ENCODE assay signal across 22 cellular contexts in genomic region chr2:52356560-52356959, GRCh38.
DNase-seq lines count a peak whose midpoint lies in the region; ATAC-seq and TF ChIP-seq lines count a peak whose summit lies in the region.
"Had no signal": no experiment of that assay in that cellular context is flagged by ENCODE, and none has a peak within 500 bp of the region (broad histone marks: within the 10 kb centered on the region; RNA-seq: fewer than 3 reads in every experiment).

No MANE protein-coding gene starts in this region.

- H2BK15ac ChIP-seq in IMR-90 (ENCODE audit: low read depth, low read length) (no peak overlapping the region), mesenchymal stem cell (ENCODE audit: low read depth, poor library complexity, severe bottlenecking) (no peak overlapping the region)

- H3K4me3 Mint-ChIP-seq in endothelial cell (ENCODE audit: unreplicated experiment) = no peak overlapping the region
- H3K4me3 Mint-ChIP-seq: CD4-positive, alpha-beta memory T cell had no signal

- dilution Hi-C loops in IMR-90 (cut with HindIII; ENCODE audit: low sequenced_read_pairs, unreplicated experiment) = no loop called here

- POLR2A ChIA-PET in IMR-90 (lab: Charles Lee; ENCODE audit: unreplicated experiment) = interaction anchor here (0.6 kb wide), 1 partner anchor 83 kb away, joined by 3 read pairs; no protein-coding TSS in a partner anchor

- no peak overlapping the region for H3K18ac ChIP-seq in IMR-90 (ENCODE audit: low read depth, low read length)
- no peak overlapping the region for H3K18ac ChIP-seq in mesenchymal stem cell (ENCODE audit: low read depth in 1 of 2, low read length in 2 of 2)

- H3K36me3 Mint-ChIP-seq in endothelial cell (ENCODE audit: low read depth, unreplicated experiment) = peaks cover 9% of the 10 kb centered on the region
- H3K36me3 Mint-ChIP-seq: CD4-positive, alpha-beta memory T cell had no signal

- H3K4me2 ChIP-seq in IMR-90 (ENCODE audit: low read depth, low read length) = peak overlapping the region; percentile 67; the same call in 1 of the 2 replicates
- H3K4me2 ChIP-seq in mesenchymal stem cell (ENCODE audit: low read length, poor library complexity, severe bottlenecking) = no peak overlapping the region

- no peaks in the 10 kb centered on the region for H3K9me3 Mint-ChIP-seq in endothelial cell (ENCODE audit: unreplicated experiment)

- no peak overlapping the region for H3K14ac ChIP-seq in IMR-90 (replicated peaks; ENCODE audit: low read depth, low read length)
- no peak overlapping the region for H3K14ac ChIP-seq in mesenchymal stem cell (ENCODE audit: low read length in 2 of 2)

- H3K27ac ChIP-seq in IMR-90 (ENCODE audit: insufficient read depth, low read length) (no peak overlapping the region), mesenchymal stem cell (ENCODE audit: low read length, poor library complexity, severe bottlenecking) (no peak overlapping the region)
- H3K27ac ChIP-seq: HL-60 had no signal

- no peak overlapping the region for H2AK9ac ChIP-seq in IMR-90 (replicated peaks; ENCODE audit: low read depth, low read length, poor library complexity)

- DNase-seq in IMR-90 (peak; percentile 59), endothelial cell (ENCODE audit: low spot score) (no peak), mesenchymal stem cell (peak; percentile 51), KG1 (lab: John Stamatoyannopoulos, UW) (no peak), GM19240 (ENCODE audit: insufficient read length, low spot score) (no peak), MV-4-11 (lab: John Stamatoyannopoulos, UW) (no peak)
- DNase-seq: C1 segment of cervical spinal cord; CD4-positive, alpha-beta memory T cell; COR-L47; DMS53; GOT3; Karpas-422; NCI-H1092 treated with DMSO at 0.1 percent for 48 hours; NCI-H1436; NCI-H187 treated with DMSO at 0.1 percent for 48 hours; NCI-H2171 treated with DMSO at 0.1 percent for 48 hours; NCI-H524 treated with DMSO at 0.1 percent for 48 hours; RPMI8226; SHP77 had no signal

- no peak overlapping the region for H3K56ac ChIP-seq in IMR-90 (ENCODE audit: extremely low read depth, insufficient read depth, low read length)

- H2AK5ac ChIP-seq in IMR-90 (ENCODE audit: low read depth, low read length) (no peak overlapping the region), mesenchymal stem cell (ENCODE audit: low read length, severe bottlenecking) (no peak overlapping the region)

- no peaks in the 10 kb centered on the region for H3K79me1 ChIP-seq in IMR-90 (ENCODE audit: low read depth in 1 of 2, low read length in 2 of 2)
- no peaks in the 10 kb centered on the region for H3K79me1 ChIP-seq in mesenchymal stem cell (replicated peaks; ENCODE audit: low read length, poor library complexity, severe bottlenecking)

- H4K8ac ChIP-seq in IMR-90 (ENCODE audit: low read depth in 2 of 2, low read length in 2 of 2) (peak overlapping the region in 1 of 2 experiments; percentile 47; a peak in 1 of 4 replicates), mesenchymal stem cell (ENCODE audit: low read length) (no peak overlapping the region)

- TF ChIP-seq RAD21 in IMR-90 (IDR thresholded peaks at IDR 0.05; ENCODE audit: low read length) = no peak

- H3K9me3 ChIP-seq in IMR-90 (ENCODE audit: control insufficient read depth, insufficient read depth, low read length) (no peaks in the 10 kb centered on the region), mesenchymal stem cell (ENCODE audit: control insufficient read depth, low read length) (no peaks in the 10 kb centered on the region)
- H3K9me3 ChIP-seq: HAP-1 had no signal

- peak overlapping the region; percentile 84 for H3K27ac Mint-ChIP-seq in endothelial cell (ENCODE audit: unreplicated experiment)
- H3K27ac Mint-ChIP-seq: CD4-positive, alpha-beta memory T cell had no signal

- peak; percentile 87 for ATAC-seq in IMR-90 (ENCODE audit: low read depth)
- ATAC-seq in HG03095 (IDR thresholded peaks at IDR 0.05; ENCODE audit: unreplicated experiment) = no peak

- no peak overlapping the region for H2BK20ac ChIP-seq in IMR-90 (ENCODE audit: low read depth, low read length)

- TF ChIP-seq POLR2A in IMR-90 (IDR thresholded peaks at IDR 0.05; ENCODE audit: low read depth, low read length) = no peak

- CTCF ChIA-PET in IMR-90 (lab: Yijun Ruan, JAX) = no interaction called here

- no peak overlapping the region for H3K4me3 ChIP-seq in IMR-90 (ENCODE audit: insufficient read depth, low read depth, low read length)
- H3K4me3 ChIP-seq in mesenchymal stem cell (ENCODE audit: insufficient read depth in 1 of 2, low read depth in 1 of 2, low read length in 2 of 2) = no peak overlapping the region
- H3K4me3 ChIP-seq: HAP-1 had no signal

- H2BK5ac ChIP-seq in IMR-90 (ENCODE audit: low read depth, low read length, poor library complexity, severe bottlenecking) (no peak overlapping the region), mesenchymal stem cell (ENCODE audit: low read depth, low read length, poor library complexity, severe bottlenecking) (no peak overlapping the region)

- no peak overlapping the region for H4K5ac ChIP-seq in IMR-90 (ENCODE audit: low read depth, low read length)

- no peaks in the 10 kb centered on the region for H4K20me1 ChIP-seq in IMR-90 (ENCODE audit: insufficient read depth, low read length)

- TF ChIP-seq CTCF in IMR-90 (conservative IDR thresholded peaks at IDR 0.05; ENCODE audit: low read depth, low read length) (no peak), endothelial cell (IDR thresholded peaks at IDR 0.05; ENCODE audit: unreplicated experiment) (no peak)

- H2BK120ac ChIP-seq in IMR-90 (ENCODE audit: low read depth, low read length) = no peak overlapping the region
- no peak overlapping the region for H2BK120ac ChIP-seq in mesenchymal stem cell (ENCODE audit: low read depth, low read length)

- H2BK12ac ChIP-seq in mesenchymal stem cell (ENCODE audit: low read length in 2 of 2) = no peak overlapping the region

- in situ Hi-C loops in IMR-90 (cut with MboI; ENCODE audit: low sequenced_read_pairs) = no loop called here

- H3K23ac ChIP-seq in IMR-90 (ENCODE audit: low read depth, low read length) (no peak overlapping the region), mesenchymal stem cell (ENCODE audit: low read length in 2 of 2) (no peak overlapping the region)

- H4K91ac ChIP-seq in IMR-90 (ENCODE audit: insufficient read depth, low read depth, low read length) = no peak overlapping the region
- no peak overlapping the region for H4K91ac ChIP-seq in mesenchymal stem cell (ENCODE audit: low read length)

- intact Hi-C loops in IMR-90 (cut with micrococcal nuclease) = loop anchor here (1.0 kb wide), 1 partner anchor 36 kb away; no protein-coding TSS in a partner anchor

- H3K27me3 ChIP-seq in IMR-90 (ENCODE audit: control insufficient read depth, insufficient read depth, low read length) = no peaks in the 10 kb centered on the region
- no peaks in the 10 kb centered on the region for H3K27me3 ChIP-seq in mesenchymal stem cell (ENCODE audit: control insufficient read depth in 1 of 2, insufficient read depth in 1 of 2, low read length in 2 of 2)

- BruUV-seq in IMR-90 (replicated peaks; lab: Mats Ljungman, UMichigan) = no TSS peak

- no peaks in the 10 kb centered on the region for H3K27me3 Mint-ChIP-seq in endothelial cell (ENCODE audit: unreplicated experiment)
- H3K27me3 Mint-ChIP-seq: CD4-positive, alpha-beta memory T cell had no signal

- H3K9ac ChIP-seq in IMR-90 (ENCODE audit: low read depth, low read length) (no peak overlapping the region), mesenchymal stem cell (ENCODE audit: low read length) (no peak overlapping the region)

- peaks cover 5% of the 10 kb centered on the region for H3K4me1 Mint-ChIP-seq in endothelial cell (ENCODE audit: unreplicated experiment)
- H3K4me1 Mint-ChIP-seq: CD4-positive, alpha-beta memory T cell had no signal

- no peak overlapping the region for H2AFZ ChIP-seq in IMR-90 (replicated peaks; ENCODE audit: low read length, poor library complexity)
- no peak overlapping the region for H2AFZ ChIP-seq in mesenchymal stem cell (ENCODE audit: low read depth, low read length)

- H3K4ac ChIP-seq in IMR-90 (ENCODE audit: low read depth, low read length) = no peak overlapping the region
- H3K4ac ChIP-seq in mesenchymal stem cell (ENCODE audit: low read depth in 1 of 2, low read length in 2 of 2) = no peak overlapping the region

- no peaks in the 10 kb centered on the region for H3K9me1 ChIP-seq in IMR-90 (ENCODE audit: insufficient read depth, low read length)

- H3K4me1 ChIP-seq in IMR-90 (ENCODE audit: control insufficient read depth, insufficient read depth, low read length) (no peaks in the 10 kb centered on the region), mesenchymal stem cell (ENCODE audit: control insufficient read depth, insufficient read depth, low read depth, low read length) (no peaks in the 10 kb centered on the region)
- H3K4me1 ChIP-seq: HAP-1 had no signal

- WGBS in IMR-90 (ENCODE audit: extremely low coverage in 2 of 2, insufficient read length in 1 of 2), 2 experiments = no CpG with 5 or more reads among the region's 2 CpGs
- WGBS in mesenchymal stem cell = 0% methylated on average over 1 of the region's 2 CpGs

- H3K36me3 ChIP-seq in IMR-90 (ENCODE audit: control insufficient read depth, insufficient read depth, low read length) = no peaks in the 10 kb centered on the region
- no peaks in the 10 kb centered on the region for H3K36me3 ChIP-seq in mesenchymal stem cell (ENCODE audit: control insufficient read depth in 1 of 2, insufficient read depth in 2 of 2, low read depth in 1 of 2, low read length in 2 of 2)
- H3K36me3 ChIP-seq: HAP-1 had no signal

TF ChIP-seq in IMR-90, 13 proteins besides CTCF, POLR2A, EP300 and RAD21:
- TF ChIP-seq MXI1 (IDR thresholded peaks at IDR 0.05; ENCODE audit: borderline replicate concordance, low read depth, low read length) (no peak), RCOR1 (IDR thresholded peaks at IDR 0.05; ENCODE audit: insufficient replicate concordance, low read length) (no peak)

Comparison
In these comparisons a context has a peak if more than half of its experiments do, and no peak if none do; other contexts are left out.
1. DNase-seq: peak in IMR-90 (single experiment) and mesenchymal stem cell (single experiment); none in endothelial cell (single experiment), KG1 (single experiment), GM19240 (single experiment) and MV-4-11 (single experiment).